Comparison of ENCODE assay signal across 8 cellular contexts in genomic region chr11:120511116-120511803, GRCh38. TPM values are rescaled to one million over a fixed set of nuclear protein-coding genes. Genes with fewer than 3 reads are reported as not detected.
DNase-seq lines count a peak whose midpoint lies in the region; ATAC-seq and TF ChIP-seq lines count a peak whose summit lies in the region.

TSS of gene GRIK4 (plus strand) at chr11:120511748. CDS start at chr11:120660319, 148,571 bp downstream.

- no peaks in the 10 kb centered on the region for H3K9me3 ChIP-seq in psoas muscle

- peak within 1 kb of the TSS; percentile 33 for H3K4me3 Mint-ChIP-seq in activated naive CD8-positive, alpha-beta T cell treated with anti-CD3 and anti-CD28 coated beads, Interleukin-2, amount 10 ng/mL, durations not matched to agents 7 days and 5 days

- H3K27ac ChIP-seq in psoas muscle (no peak within 1 kb of the TSS), urinary bladder (ENCODE audit: low read depth) (no peak within 1 kb of the TSS)

- 1 to 2% (median 1%) methylated on average over 42 to 94 of the region's 94 CpGs for WGBS in psoas muscle, 3 donors
- 1% methylated on average over 94 of the region's 94 CpGs for WGBS in urinary bladder

- H3K27me3 Mint-ChIP-seq in activated naive CD8-positive, alpha-beta T cell treated with anti-CD3 and anti-CD28 coated beads, Interleukin-2, amount 10 ng/mL, durations not matched to agents 7 days and 5 days, result peaks cover 43% of the 10 kb centered on the region

- intact Hi-C loops in left cardiac atrium (cut with DNase I), result loop anchor here (1.0 to 10.0 kb wide), 6 partner anchors 171 to 604 kb away; no protein-coding TSS in a partner anchor
- intact Hi-C loops in psoas muscle (cut with DNase I), result loop anchor here (1.0 to 10.0 kb wide), 8 partner anchors 174 to 1084 kb away; no protein-coding TSS in a partner anchor

- POLR2A ChIA-PET in activated naive CD8-positive, alpha-beta T cell treated with anti-CD3 and anti-CD28 coated beads, Interleukin-2, amount 10 ng/mL, durations not matched to agents 7 days and 5 days (lab: Charles Lee), result no interaction called here

- TF ChIP-seq CTCF in HFF-Myc (IDR thresholded peaks at IDR 0.05; ENCODE audit: low read depth, low read length, missing control alignments) (peak; percentile 91), psoas muscle (IDR thresholded peaks at IDR 0.05) (peak; percentile 93)

- H3K9me3 Mint-ChIP-seq in activated naive CD8-positive, alpha-beta T cell treated with anti-CD3 and anti-CD28 coated beads, Interleukin-2, amount 10 ng/mL, durations not matched to agents 7 days and 5 days, result no peaks in the 10 kb centered on the region

- DNase-seq in GM04504 (ENCODE audit: low read depth) (peak; percentile 38), HFF-Myc (ENCODE audit: extremely low read depth, low read depth) (no peak), NAMALWA (ENCODE audit: low spot score) (peak; percentile 72), SW 1271 (lab: John Stamatoyannopoulos, UW) (peak; percentile 40 to 44), left cardiac atrium (peak; percentile 88), psoas muscle (peak; percentile 87 to 90)
- peak; percentile 85 for DNase-seq in activated naive CD8-positive, alpha-beta T cell treated with anti-CD3 and anti-CD28 coated beads, Interleukin-2, amount 10 ng/mL, durations not matched to agents 7 days and 5 days

- no peaks in the 10 kb centered on the region for H3K36me3 Mint-ChIP-seq in activated naive CD8-positive, alpha-beta T cell treated with anti-CD3 and anti-CD28 coated beads, Interleukin-2, amount 10 ng/mL, durations not matched to agents 7 days and 5 days

- no peaks in the 10 kb centered on the region for H3K4me1 ChIP-seq in psoas muscle
- H3K4me1 ChIP-seq in urinary bladder (ENCODE audit: insufficient read depth), result no peaks in the 10 kb centered on the region

- H3K27me3 ChIP-seq in psoas muscle (ENCODE audit: insufficient read depth in 3 of 3, low read length in 2 of 3), result peaks cover 0 to 59% (median 4%) of the 10 kb centered on the region in 3 donors

- peaks cover 3% of the 10 kb centered on the region for H3K4me1 Mint-ChIP-seq in activated naive CD8-positive, alpha-beta T cell treated with anti-CD3 and anti-CD28 coated beads, Interleukin-2, amount 10 ng/mL, durations not matched to agents 7 days and 5 days

- no peak within 1 kb of the TSS for H3K27ac Mint-ChIP-seq in activated naive CD8-positive, alpha-beta T cell treated with anti-CD3 and anti-CD28 coated beads, Interleukin-2, amount 10 ng/mL, durations not matched to agents 7 days and 5 days

- peak; percentile 92 for ATAC-seq in activated naive CD8-positive, alpha-beta T cell treated with anti-CD3 and anti-CD28 coated beads, Interleukin-2, amount 10 ng/mL, durations not matched to agents 7 days and 5 days (ENCODE audit: low read depth)
- peak; percentile 86 to 88 for ATAC-seq in left cardiac atrium
- ATAC-seq in psoas muscle, result peak; percentile 83 to 97 (median 90)

- H3K4me3 ChIP-seq in HFF-Myc (replicated peaks; ENCODE audit: low read depth, low read length) (peak within 1 kb of the TSS; percentile 13; the same call in 1 of the 2 replicates), psoas muscle (peak within 1 kb of the TSS; percentile 57), urinary bladder (ENCODE audit: low read depth, low read length) (peak within 1 kb of the TSS; percentile 64)

- H3K36me3 ChIP-seq in psoas muscle (ENCODE audit: insufficient read depth in 1 of 2, low read depth in 1 of 2), result no peaks in the 10 kb centered on the region
- H3K36me3 ChIP-seq in urinary bladder (ENCODE audit: insufficient read depth), result no peaks in the 10 kb centered on the region

RNA-seq across cellular contexts. Expression of gene GRIK4, which starts in this region (rescaled TPM):
- total RNA-seq in activated naive CD8-positive, alpha-beta T cell treated with anti-CD3 and anti-CD28 coated beads, Interleukin-2, amount 10 ng/mL, durations not matched to agents 7 days and 5 days, result not detected
- under 1 TPM; 0.35 to 0.55 TPM for total RNA-seq in left cardiac atrium
- under 1 TPM in 1 of 4 donors, not detected in 3; 0.11 TPM for total RNA-seq in psoas muscle
- under 1 TPM in 2 of 3 donors, not detected in 1; 0.04 TPM for polyA plus RNA-seq in psoas muscle
- 0.37 TPM for total RNA-seq in urinary bladder
- polyA plus RNA-seq in urinary bladder, result 0.05 TPM

Comparison
In these comparisons a context has a peak if more than half of its experiments do, and no peak if none do; other contexts are left out.
1. Peak in DNase-seq and ATAC-seq in activated naive CD8-positive, alpha-beta T cell treated with anti-CD3 and anti-CD28 coated beads, Interleukin-2, amount 10 ng/mL, durations not matched to agents 7 days and 5 days; RNA of the gene not detected or under 1 TPM.
2. Peak in DNase-seq and ATAC-seq in left cardiac atrium; RNA of the gene not detected or under 1 TPM.
3. Peak in DNase-seq, ATAC-seq and H3K4me3 ChIP-seq in psoas muscle; RNA of the gene not detected or under 1 TPM.
4. H3K4me3 ChIP-seq: peak in every context shown above with its lines; median percentile 64 in urinary bladder; 57 in psoas muscle; 13 in HFF-Myc.